ENCODE assay signal across 8 cellular contexts in genomic region chr16:588639-588888, GRCh38. TPM values are rescaled to one million over a fixed set of nuclear protein-coding genes. Genes with fewer than 3 reads are reported as not detected.
DNase-seq lines count a peak whose midpoint lies in the region; ATAC-seq and TF ChIP-seq lines count a peak whose summit lies in the region.

No MANE protein-coding gene starts in this region.

- H3K36me3 ChIP-seq in Karpas-422 (ENCODE audit: insufficient read depth, low read length) = no peaks in the 10 kb centered on the region

- POLR2A ChIA-PET in CD4-positive, alpha-beta T cell (lab: Charles Lee) = interaction anchor here (0.8 to 2.7 kb wide), 8 partner anchors 10 to 200 kb away, joined by 3 to 18 read pairs (median 4); partner anchors contain the start of genes CAPN15, CHTF18, DECR2 and METTL26

- DNase-seq in CD4-positive, alpha-beta T cell = peak in 9 of 10 experiments; percentile 38 to 71 (median 53)
- DNase-seq in Karpas-422 = peak; percentile 88
- peak; percentile 30 for DNase-seq in activated CD8-positive, alpha-beta memory T cell treated with anti-CD3 and anti-CD28 coated beads, Interleukin-2, amount 50 U/mL, for 24 hours (ENCODE audit: extremely low read depth)
- peak; percentile 41 for DNase-seq in non-pigmented ciliary epithelial cell (ENCODE audit: low read depth)
- no peak for DNase-seq in GF-D8 (lab: John Stamatoyannopoulos, UW)

- peaks cover 44% of the 10 kb centered on the region for H3K4me1 ChIP-seq in Karpas-422 (ENCODE audit: low read length)

- H3K36me3 Mint-ChIP-seq in CD4-positive, alpha-beta T cell (ENCODE audit: low read depth) = peaks cover 17% of the 10 kb centered on the region

- H3K27ac ChIP-seq in CD4-positive, alpha-beta T cell (ENCODE audit: low read depth, low read length) = peak overlapping the region; percentile 84
- peak overlapping the region; percentile 88 for H3K27ac ChIP-seq in Karpas-422 (ENCODE audit: low read length)

- H3K9me3 ChIP-seq in CD4-positive, alpha-beta T cell (ENCODE audit: control insufficient read depth, low read length) = no peaks in the 10 kb centered on the region
- H3K9me3 ChIP-seq in Karpas-422 (ENCODE audit: low read length) = no peaks in the 10 kb centered on the region

- peak overlapping the region; percentile 95 for H3K9ac ChIP-seq in Karpas-422 (ENCODE audit: low read length)

- no peaks in the 10 kb centered on the region for H3K9me3 Mint-ChIP-seq in CD4-positive, alpha-beta T cell

- H3K27ac Mint-ChIP-seq in CD4-positive, alpha-beta T cell = peak overlapping the region; percentile 95

- no peaks in the 10 kb centered on the region for H3K27me3 ChIP-seq in CD4-positive, alpha-beta T cell (ENCODE audit: control insufficient read depth, insufficient read depth, low read length)
- H3K27me3 ChIP-seq in Karpas-422 (ENCODE audit: low read length) = no peaks in the 10 kb centered on the region

- no peaks in the 10 kb centered on the region for H3K27me3 Mint-ChIP-seq in CD4-positive, alpha-beta T cell

- H4K20me1 ChIP-seq in Karpas-422 (ENCODE audit: insufficient read depth, low read depth, low read length) = peaks cover 37% of the 10 kb centered on the region

- intact Hi-C loops in CD4-positive, alpha-beta T cell (cut with DNase I, micrococcal nuclease) = loop anchor here (2.0 kb wide), 2 partner anchors 48 to 720 kb away; partner anchors contain the start of genes METTL26 (in 1 of the 2) and UBE2I (in 1 of the 2)

- CTCF ChIA-PET in CD4-positive, alpha-beta T cell (lab: Charles Lee) = interaction anchor here (1.0 to 1.6 kb wide), 3 partner anchors 9 to 152 kb away, joined by 3 to 8 read pairs (median 3); partner anchors contain the start of genes CIAO3 and METTL26

- H2AFZ ChIP-seq in Karpas-422 (ENCODE audit: low read length) = peak overlapping the region; percentile 23; the same call in 1 of the 2 replicates

- no peaks in the 10 kb centered on the region for H3K9me2 ChIP-seq in Karpas-422 (replicated peaks; ENCODE audit: insufficient read depth, low read length)

- peak overlapping the region; percentile 85 for H3K4me3 ChIP-seq in Karpas-422 (ENCODE audit: low read length)

- peak overlapping the region; percentile 99 for H3K4me3 Mint-ChIP-seq in CD4-positive, alpha-beta T cell

- peaks cover 13% of the 10 kb centered on the region for H3K4me1 Mint-ChIP-seq in CD4-positive, alpha-beta T cell (ENCODE audit: low read depth)

- peaks cover 6% of the 10 kb centered on the region; the same call in 1 of the 2 replicates for H3K79me2 ChIP-seq in Karpas-422 (ENCODE audit: low read length)

- peak overlapping the region; percentile 72 for H3K4me2 ChIP-seq in Karpas-422 (ENCODE audit: low read depth, low read length, poor library complexity, severe bottlenecking)

- peak; percentile 37 for ATAC-seq in CD4-positive, alpha-beta T cell (ENCODE audit: poor library complexity)
- peak; percentile 1 for ATAC-seq in GM19467 (IDR thresholded peaks at IDR 0.05; ENCODE audit: unreplicated experiment)
- ATAC-seq in esophagus mucosa = peak; percentile 1
- no peak for ATAC-seq in HG02763 (IDR thresholded peaks at IDR 0.05; ENCODE audit: unreplicated experiment)

- TF ChIP-seq CTCF in CD4-positive, alpha-beta T cell (IDR thresholded peaks at IDR 0.05) = no peak

RNA-seq across cellular contexts. Expression of gene RAB40C, which starts 1.3 kb away (rescaled TPM):
- total RNA-seq in CD4-positive, alpha-beta T cell = 1 to 10 TPM; 8.9 to 9.5 TPM
- total RNA-seq in Karpas-422 (2014; rRNA removed; shearing (Covaris generic); ENCODE audit: low replicate concordance) = 5.9 and 11.3 TPM in 2 replicates
- total RNA-seq in esophagus mucosa = 15.5 TPM

RNA-seq across cellular contexts. Expression of gene PIGQ, which starts 18.8 kb away (rescaled TPM):
- 10 to 100 TPM; 22.8 to 27.0 TPM for total RNA-seq in CD4-positive, alpha-beta T cell
- 35.7 and 64.3 TPM in 2 replicates for total RNA-seq in Karpas-422 (2014; rRNA removed; shearing (Covaris generic); ENCODE audit: low replicate concordance)
- 21.0 TPM for total RNA-seq in esophagus mucosa

RNA-seq across cellular contexts. Expression of gene NHLRC4, which starts 21.8 kb away (rescaled TPM):
- total RNA-seq in CD4-positive, alpha-beta T cell = under 1 TPM; 0.45 to 0.55 TPM
- total RNA-seq in Karpas-422 (2014; rRNA removed; shearing (Covaris generic); ENCODE audit: low replicate concordance) = 3.7 and 5.9 TPM in 2 replicates
- 0.12 TPM for total RNA-seq in esophagus mucosa

RNA-seq across cellular contexts. Expression of gene PRR35, which starts 28.4 kb away (rescaled TPM):
- total RNA-seq in CD4-positive, alpha-beta T cell = not detected
- not detected in 2 replicates for total RNA-seq in Karpas-422 (2014; rRNA removed; shearing (Covaris generic); ENCODE audit: low replicate concordance)
- total RNA-seq in esophagus mucosa = not detected

RNA-seq across cellular contexts. Expression of gene WFIKKN1, which starts 42.2 kb away (rescaled TPM):
- under 1 TPM; 0.64 to 0.99 TPM for total RNA-seq in CD4-positive, alpha-beta T cell
- total RNA-seq in Karpas-422 (2014; rRNA removed; shearing (Covaris generic); ENCODE audit: low replicate concordance) = 0.22 TPM in 1 of 2 replicates, not detected in the other
- 0.08 TPM for total RNA-seq in esophagus mucosa
